Comparison of ENCODE assay signal across 1 cellular context in the genomic region with DNA sequence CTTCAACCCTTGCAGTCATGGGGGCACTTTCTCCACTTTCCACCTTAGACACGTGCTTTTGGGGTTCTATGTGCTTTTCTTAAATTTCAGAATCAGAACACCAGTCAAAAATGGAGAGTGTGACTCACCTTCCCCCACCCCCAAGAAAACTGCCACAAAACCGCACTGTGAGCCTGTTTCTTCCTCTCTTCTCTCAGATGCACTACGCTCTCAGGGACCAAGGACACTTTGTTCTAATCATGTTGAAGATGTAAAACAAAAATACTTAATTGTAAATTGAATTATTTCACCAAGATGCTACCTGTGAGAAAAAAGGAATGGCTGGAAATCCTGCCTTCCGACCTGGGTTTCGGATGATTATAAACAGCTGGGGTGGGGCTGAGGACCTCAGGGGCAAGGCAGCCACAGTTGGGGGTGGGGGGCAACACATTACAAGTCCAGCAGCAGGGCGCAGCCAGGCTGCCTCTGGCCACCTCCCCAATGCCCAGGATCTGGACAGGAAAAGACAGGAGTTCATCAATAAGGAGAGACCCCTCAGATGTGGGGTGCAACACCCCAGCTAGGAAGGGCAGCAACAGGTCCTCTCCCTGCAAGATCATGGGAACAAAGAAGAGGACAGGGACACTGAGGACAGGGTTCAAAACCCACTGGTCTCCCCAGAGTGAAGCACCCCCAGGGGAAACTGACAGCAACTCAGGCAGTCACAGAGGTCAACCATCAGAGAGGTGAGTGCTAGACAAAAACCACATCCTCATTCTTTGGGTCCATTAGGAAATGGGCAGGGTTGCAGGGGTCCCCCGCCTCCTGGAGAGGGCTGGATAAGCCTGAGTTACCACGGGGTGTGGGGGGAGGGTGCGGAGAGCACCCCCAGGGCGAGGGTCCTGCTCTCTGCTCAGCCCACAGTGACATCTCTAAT.
TF ChIP-seq lines count a peak whose summit lies in the region.

No MANE protein-coding gene starts in this region.

TF ChIP-seq in GM23338, 12 proteins besides CTCF, POLR2A, EP300 and RAD21 (continued from another document):
- TF ChIP-seq, protein P1, sequence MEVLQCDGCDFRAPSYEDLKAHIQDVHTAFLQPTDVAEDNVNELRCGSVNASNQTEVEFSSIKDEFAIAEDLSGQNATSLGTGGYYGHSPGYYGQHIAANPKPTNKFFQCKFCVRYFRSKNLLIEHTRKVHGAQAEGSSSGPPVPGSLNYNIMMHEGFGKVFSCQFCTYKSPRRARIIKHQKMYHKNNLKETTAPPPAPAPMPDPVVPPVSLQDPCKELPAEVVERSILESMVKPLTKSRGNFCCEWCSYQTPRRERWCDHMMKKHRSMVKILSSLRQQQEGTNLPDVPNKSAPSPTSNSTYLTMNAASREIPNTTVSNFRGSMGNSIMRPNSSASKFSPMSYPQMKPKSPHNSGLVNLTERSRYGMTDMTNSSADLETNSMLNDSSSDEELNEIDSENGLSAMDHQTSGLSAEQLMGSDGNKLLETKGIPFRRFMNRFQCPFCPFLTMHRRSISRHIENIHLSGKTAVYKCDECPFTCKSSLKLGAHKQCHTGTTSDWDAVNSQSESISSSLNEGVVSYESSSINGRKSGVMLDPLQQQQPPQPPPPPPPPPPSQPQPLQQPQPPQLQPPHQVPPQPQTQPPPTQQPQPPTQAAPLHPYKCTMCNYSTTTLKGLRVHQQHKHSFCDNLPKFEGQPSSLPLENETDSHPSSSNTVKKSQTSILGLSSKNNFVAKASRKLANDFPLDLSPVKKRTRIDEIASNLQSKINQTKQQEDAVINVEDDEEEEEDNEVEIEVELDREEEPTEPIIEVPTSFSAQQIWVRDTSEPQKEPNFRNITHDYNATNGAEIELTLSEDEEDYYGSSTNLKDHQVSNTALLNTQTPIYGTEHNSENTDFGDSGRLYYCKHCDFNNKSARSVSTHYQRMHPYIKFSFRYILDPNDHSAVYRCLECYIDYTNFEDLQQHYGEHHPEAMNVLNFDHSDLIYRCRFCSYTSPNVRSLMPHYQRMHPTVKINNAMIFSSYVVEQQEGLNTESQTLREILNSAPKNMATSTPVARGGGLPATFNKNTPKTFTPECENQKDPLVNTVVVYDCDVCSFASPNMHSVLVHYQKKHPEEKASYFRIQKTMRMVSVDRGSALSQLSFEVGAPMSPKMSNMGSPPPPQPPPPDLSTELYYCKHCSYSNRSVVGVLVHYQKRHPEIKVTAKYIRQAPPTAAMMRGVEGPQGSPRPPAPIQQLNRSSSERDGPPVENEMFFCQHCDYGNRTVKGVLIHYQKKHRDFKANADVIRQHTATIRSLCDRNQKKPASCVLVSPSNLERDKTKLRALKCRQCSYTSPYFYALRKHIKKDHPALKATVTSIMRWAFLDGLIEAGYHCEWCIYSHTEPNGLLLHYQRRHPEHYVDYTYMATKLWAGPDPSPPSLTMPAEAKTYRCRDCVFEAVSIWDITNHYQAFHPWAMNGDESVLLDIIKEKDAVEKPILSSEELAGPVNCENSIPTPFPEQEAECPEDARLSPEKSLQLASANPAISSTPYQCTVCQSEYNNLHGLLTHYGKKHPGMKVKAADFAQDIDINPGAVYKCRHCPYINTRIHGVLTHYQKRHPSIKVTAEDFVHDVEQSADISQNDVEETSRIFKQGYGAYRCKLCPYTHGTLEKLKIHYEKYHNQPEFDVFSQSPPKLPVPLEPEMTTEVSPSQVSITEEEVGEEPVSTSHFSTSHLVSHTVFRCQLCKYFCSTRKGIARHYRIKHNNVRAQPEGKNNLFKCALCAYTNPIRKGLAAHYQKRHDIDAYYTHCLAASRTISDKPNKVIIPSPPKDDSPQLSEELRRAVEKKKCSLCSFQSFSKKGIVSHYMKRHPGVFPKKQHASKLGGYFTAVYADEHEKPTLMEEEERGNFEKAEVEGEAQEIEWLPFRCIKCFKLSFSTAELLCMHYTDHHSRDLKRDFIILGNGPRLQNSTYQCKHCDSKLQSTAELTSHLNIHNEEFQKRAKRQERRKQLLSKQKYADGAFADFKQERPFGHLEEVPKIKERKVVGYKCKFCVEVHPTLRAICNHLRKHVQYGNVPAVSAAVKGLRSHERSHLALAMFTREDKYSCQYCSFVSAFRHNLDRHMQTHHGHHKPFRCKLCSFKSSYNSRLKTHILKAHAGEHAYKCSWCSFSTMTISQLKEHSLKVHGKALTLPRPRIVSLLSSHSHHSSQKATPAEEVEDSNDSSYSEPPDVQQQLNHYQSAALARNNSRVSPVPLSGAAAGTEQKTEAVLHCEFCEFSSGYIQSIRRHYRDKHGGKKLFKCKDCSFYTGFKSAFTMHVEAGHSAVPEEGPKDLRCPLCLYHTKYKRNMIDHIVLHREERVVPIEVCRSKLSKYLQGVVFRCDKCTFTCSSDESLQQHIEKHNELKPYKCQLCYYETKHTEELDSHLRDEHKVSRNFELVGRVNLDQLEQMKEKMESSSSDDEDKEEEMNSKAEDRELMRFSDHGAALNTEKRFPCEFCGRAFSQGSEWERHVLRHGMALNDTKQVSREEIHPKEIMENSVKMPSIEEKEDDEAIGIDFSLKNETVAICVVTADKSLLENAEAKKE (CRISPR knock-in tag; IDR thresholded peaks at IDR 0.05): no peak
- no peak for TF ChIP-seq NANOG (IDR thresholded peaks at IDR 0.05; ENCODE audit: borderline replicate concordance)
- TF ChIP-seq, protein P2, sequence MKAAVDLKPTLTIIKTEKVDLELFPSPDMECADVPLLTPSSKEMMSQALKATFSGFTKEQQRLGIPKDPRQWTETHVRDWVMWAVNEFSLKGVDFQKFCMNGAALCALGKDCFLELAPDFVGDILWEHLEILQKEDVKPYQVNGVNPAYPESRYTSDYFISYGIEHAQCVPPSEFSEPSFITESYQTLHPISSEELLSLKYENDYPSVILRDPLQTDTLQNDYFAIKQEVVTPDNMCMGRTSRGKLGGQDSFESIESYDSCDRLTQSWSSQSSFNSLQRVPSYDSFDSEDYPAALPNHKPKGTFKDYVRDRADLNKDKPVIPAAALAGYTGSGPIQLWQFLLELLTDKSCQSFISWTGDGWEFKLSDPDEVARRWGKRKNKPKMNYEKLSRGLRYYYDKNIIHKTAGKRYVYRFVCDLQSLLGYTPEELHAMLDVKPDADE (IDR thresholded peaks at IDR 0.05): no peak
